Comparison of ENCODE assay signal across 1 cellular context in genomic region chr17:21031756-21032396, GRCh38.
TF ChIP-seq lines count a peak whose summit lies in the region.

No MANE protein-coding gene starts in this region.

TF ChIP-seq in A549, 52 proteins besides CTCF, POLR2A, EP300 and RAD21 (continued from another document):
- TF ChIP-seq, protein P1, sequence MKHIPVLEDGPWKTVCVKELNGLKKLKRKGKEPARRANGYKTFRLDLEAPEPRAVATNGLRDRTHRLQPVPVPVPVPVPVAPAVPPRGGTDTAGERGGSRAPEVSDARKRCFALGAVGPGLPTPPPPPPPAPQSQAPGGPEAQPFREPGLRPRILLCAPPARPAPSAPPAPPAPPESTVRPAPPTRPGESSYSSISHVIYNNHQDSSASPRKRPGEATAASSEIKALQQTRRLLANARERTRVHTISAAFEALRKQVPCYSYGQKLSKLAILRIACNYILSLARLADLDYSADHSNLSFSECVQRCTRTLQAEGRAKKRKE (CRISPR knock-in tag; IDR thresholded peaks at IDR 0.05; ENCODE audit: low read depth), result no peak
- no peak for TF ChIP-seq GATA3 (IDR thresholded peaks at IDR 0.05; ENCODE audit: borderline replicate concordance)
